Comparison of ENCODE assay signal across 20 cellular contexts in genomic region chr20:63051911-63052310, GRCh38. TPM values are rescaled to one million over a fixed set of nuclear protein-coding genes. Genes with fewer than 3 reads are reported as not detected.
DNase-seq lines count a peak whose midpoint lies in the region; ATAC-seq and TF ChIP-seq lines count a peak whose summit lies in the region.
"Had no signal": no experiment of that assay in that cellular context is flagged by ENCODE, and none has a peak within 500 bp of the region (broad histone marks: within the 10 kb centered on the region; RNA-seq: fewer than 3 reads in every experiment).

No MANE protein-coding gene starts in this region.

- no peak overlapping the region for H2BK5ac ChIP-seq in neuronal stem cell (ENCODE audit: low read length)

- H3K18ac ChIP-seq in neuronal stem cell (ENCODE audit: low read length) = no peak overlapping the region

- H3K36me3 ChIP-seq in left ventricle myocardium inferior = no peaks in the 10 kb centered on the region
- H3K36me3 ChIP-seq in RWPE2 (ENCODE audit: low read depth) = no peaks in the 10 kb centered on the region
- H3K36me3 ChIP-seq in neuronal stem cell (replicated peaks in 1 of 2; ENCODE audit: control insufficient read depth in 2 of 2, insufficient read depth in 2 of 2, low read length in 2 of 2) = no peaks in the 10 kb centered on the region
- H3K36me3 ChIP-seq in aorta (ENCODE audit: control insufficient read depth in 1 of 2, insufficient read depth in 2 of 2, low read length in 1 of 2) = no peaks in the 10 kb centered on the region
- H3K36me3 ChIP-seq: Peyer's patch had no signal

- H3K9me3 Mint-ChIP-seq in T-helper 2 cell treated with Interferon-gamma antibody and Interleukin-4, amounts not matched to agents 5 μg/mL and 100 μg/mL, for 36 hours = no peaks in the 10 kb centered on the region

- no peaks in the 10 kb centered on the region for H3K4me1 Mint-ChIP-seq in T-helper 2 cell treated with Interferon-gamma antibody and Interleukin-4, amounts not matched to agents 5 μg/mL and 100 μg/mL, for 36 hours (ENCODE audit: low read depth)
- H3K4me1 Mint-ChIP-seq: IgD-negative memory B cell had no signal

- H3K36me3 Mint-ChIP-seq in T-helper 2 cell treated with Interferon-gamma antibody and Interleukin-4, amounts not matched to agents 5 μg/mL and 100 μg/mL, for 36 hours (ENCODE audit: low read depth) = no peaks in the 10 kb centered on the region
- H3K36me3 Mint-ChIP-seq: IgD-negative memory B cell had no signal

- H3K4me3 Mint-ChIP-seq in T-helper 2 cell treated with Interferon-gamma antibody and Interleukin-4, amounts not matched to agents 5 μg/mL and 100 μg/mL, for 36 hours = no peak overlapping the region
- H3K4me3 Mint-ChIP-seq: GM23338, IgD-negative memory B cell had no signal

- no peak overlapping the region for H3K27ac ChIP-seq in left ventricle myocardium inferior (replicated peaks)
- H3K27ac ChIP-seq in RWPE2 (ENCODE audit: poor library complexity, severe bottlenecking) = no peak overlapping the region
- no peak overlapping the region for H3K27ac ChIP-seq in neuronal stem cell (replicated peaks; ENCODE audit: low read length)
- H3K27ac ChIP-seq in aorta (ENCODE audit: low read depth in 1 of 2, low read length in 2 of 2) = no peak overlapping the region
- H3K27ac ChIP-seq: Peyer's patch had no signal

- H3K4me1 ChIP-seq in left ventricle myocardium inferior = peaks cover 8% of the 10 kb centered on the region
- no peaks in the 10 kb centered on the region for H3K4me1 ChIP-seq in RWPE2 (ENCODE audit: insufficient read depth, poor library complexity, severe bottlenecking)
- peaks cover 17 to 18% of the 10 kb centered on the region in 2 donors for H3K4me1 ChIP-seq in neuronal stem cell (ENCODE audit: control insufficient read depth in 2 of 2, insufficient read depth in 1 of 2, low read depth in 1 of 2, low read length in 2 of 2)
- no peaks in the 10 kb centered on the region for H3K4me1 ChIP-seq in aorta (ENCODE audit: control insufficient read depth in 1 of 2, insufficient read depth in 2 of 2, low read length in 2 of 2)

- no peak for ATAC-seq in left cardiac atrium
- ATAC-seq in RWPE2 (ENCODE audit: low read depth) = no peak
- ATAC-seq in aorta (ENCODE audit: low FRiP score) = no peak
- ATAC-seq: GM23338, HCT116 had no signal

- no peak overlapping the region for H3K9ac ChIP-seq in neuronal stem cell (ENCODE audit: low read depth, low read length, poor library complexity)

- no CpG with 5 or more reads among the region's 11 CpGs for WGBS in neuronal stem cell (ENCODE audit: extremely low coverage in 2 of 2, insufficient read length in 2 of 2, insufficient replicate concordance in 1 of 2), 2 donors
- WGBS in aorta, 2 donors = 78 to 84% methylated on average over 10 to 11 of the region's 11 CpGs

- H3K4me3 ChIP-seq in left ventricle myocardium inferior = no peak overlapping the region
- H3K4me3 ChIP-seq in RWPE2 (ENCODE audit: severe bottlenecking) = no peak overlapping the region
- no peak overlapping the region for H3K4me3 ChIP-seq in neuronal stem cell (ENCODE audit: low read length in 2 of 2)
- H3K4me3 ChIP-seq in aorta (ENCODE audit: low read length in 2 of 2) = no peak overlapping the region
- H3K4me3 ChIP-seq: GM23338, Peyer's patch had no signal

- no peak overlapping the region for H4K91ac ChIP-seq in neuronal stem cell (ENCODE audit: low read depth, low read length, poor library complexity)

- no peak overlapping the region for H3K23ac ChIP-seq in neuronal stem cell (ENCODE audit: low read depth, low read length, poor library complexity)

- H2AFZ ChIP-seq in neuronal stem cell (ENCODE audit: low read length) = no peak overlapping the region
- H2AFZ ChIP-seq: GM23338 had no signal

- H2AK5ac ChIP-seq in neuronal stem cell (ENCODE audit: low read depth, low read length) = peak overlapping the region; percentile 12

- TF ChIP-seq CTCF in left ventricle myocardium inferior (IDR thresholded peaks at IDR 0.05; ENCODE audit: borderline replicate concordance) (no peak), RWPE2 (IDR thresholded peaks at IDR 0.05; ENCODE audit: poor library complexity, severe bottlenecking) (no peak)

- no peak overlapping the region for H2BK12ac ChIP-seq in neuronal stem cell (ENCODE audit: low read length)

- H3K4ac ChIP-seq in neuronal stem cell (ENCODE audit: low read length) = no peak overlapping the region

- H2BK120ac ChIP-seq in neuronal stem cell (ENCODE audit: low read depth, low read length) = no peak overlapping the region

- H3K9me3 ChIP-seq in left ventricle myocardium inferior (replicated peaks) (no peaks in the 10 kb centered on the region), RWPE2 (ENCODE audit: severe bottlenecking) (no peaks in the 10 kb centered on the region), neuronal stem cell (replicated peaks in 1 of 2; ENCODE audit: control insufficient read depth in 2 of 2, insufficient read depth in 1 of 2, low read depth in 1 of 2, low read length in 2 of 2) (peaks cover 4% of the 10 kb centered on the region in 2 donors), aorta (ENCODE audit: control insufficient read depth, low read length) (peaks cover 3% of the 10 kb centered on the region)
- H3K9me3 ChIP-seq: Peyer's patch had no signal

- DNase-seq in left cardiac atrium (peak; percentile 6), left ventricle myocardium inferior (no peak), RWPE2 (ENCODE audit: low spot score) (peak; percentile 82), neuronal stem cell (ENCODE audit: low spot score) (no peak), aorta (peak; percentile 21 to 68), NCI-H526 (lab: John Stamatoyannopoulos, UW) (no peak)
- DNase-seq in T-helper 2 cell treated with Interferon-gamma antibody and Interleukin-4, amounts not matched to agents 5 μg/mL and 100 μg/mL, for 36 hours (ENCODE audit: low spot score) = no peak
- DNase-seq: DMS53, GDM1, NCI-H1105, NCI-H146, NCI-H2029 treated with DMSO at 0.1 percent for 48 hours, NCI-H2171, NCI-H345, NCI-H524 treated with DMSO at 0.1 percent for 48 hours had no signal

- peaks cover 2% of the 10 kb centered on the region for H3K27me3 Mint-ChIP-seq in T-helper 2 cell treated with Interferon-gamma antibody and Interleukin-4, amounts not matched to agents 5 μg/mL and 100 μg/mL, for 36 hours (ENCODE audit: low read depth)

- no peak overlapping the region for H4K8ac ChIP-seq in neuronal stem cell (ENCODE audit: low read depth, low read length)

- H3K27me3 ChIP-seq in left ventricle myocardium inferior (ENCODE audit: low read depth) (peaks cover 88% of the 10 kb centered on the region), RWPE2 (ENCODE audit: insufficient read depth, poor library complexity, severe bottlenecking) (peaks cover 60% of the 10 kb centered on the region), neuronal stem cell (ENCODE audit: control insufficient read depth in 3 of 3, insufficient read depth in 3 of 3, low read depth in 1 of 3, low read length in 3 of 3) (peaks cover 0 to 16% (median 0%) of the 10 kb centered on the region in 3 experiments), aorta (ENCODE audit: control insufficient read depth in 1 of 2, insufficient read depth in 2 of 2, low read length in 1 of 2) (peaks cover 0 to 2% of the 10 kb centered on the region in 2 donors)
- H3K27me3 ChIP-seq: Peyer's patch had no signal

- H3K79me1 ChIP-seq in neuronal stem cell (ENCODE audit: low read depth, low read length) = no peaks in the 10 kb centered on the region

- no peak overlapping the region for H3K14ac ChIP-seq in neuronal stem cell (ENCODE audit: low read length)

- H3K4me2 ChIP-seq in neuronal stem cell (ENCODE audit: insufficient read depth, low read length, poor library complexity, severe bottlenecking) = no peak overlapping the region
- H3K4me2 ChIP-seq: GM23338 had no signal

- H3K27ac Mint-ChIP-seq in T-helper 2 cell treated with Interferon-gamma antibody and Interleukin-4, amounts not matched to agents 5 μg/mL and 100 μg/mL, for 36 hours = no peak overlapping the region
- H3K27ac Mint-ChIP-seq: GM23338, IgD-negative memory B cell had no signal

- no peak overlapping the region for H2BK15ac ChIP-seq in neuronal stem cell (ENCODE audit: low read length)

- intact Hi-C loops in left cardiac atrium (cut with DNase I) (no loop called here), left ventricle myocardium inferior (cut with micrococcal nuclease) (loop anchor here (10.0 kb wide), 1 partner anchor 123 kb away; no protein-coding TSS in a partner anchor), aorta (cut with DNase I) (loop anchor here in 1 of 2 donors (5.0 kb wide), 1 partner anchor 125 kb away; no protein-coding TSS in a partner anchor)

RNA-seq across cellular contexts. Expression of gene BHLHE23, which starts 45.1 kb away (rescaled TPM):
- not detected for total RNA-seq in left cardiac atrium
- total RNA-seq in left ventricle myocardium inferior = not detected
- not detected for polyA plus RNA-seq in neuronal stem cell (2013, experiment 1 of 2)
- polyA plus RNA-seq in neuronal stem cell (2013, experiment 2 of 2) = not detected
- not detected for total RNA-seq in aorta
- polyA plus RNA-seq in aorta = not detected
- total RNA-seq: OCI-LY7, Peyer's patch had no signal
- polyA plus RNA-seq: IgD-negative memory B cell had no signal

Comparison
In these comparisons a context has a peak if more than half of its experiments do, and no peak if none do; other contexts are left out.
1. DNase-seq: peak in left cardiac atrium (single experiment), RWPE2 (single experiment) and aorta (2 of 2); none in left ventricle myocardium inferior (single experiment), neuronal stem cell (single experiment), NCI-H526 (0 of 2) and T-helper 2 cell treated with Interferon-gamma antibody and Interleukin-4, amounts not matched to agents 5 μg/mL and 100 μg/mL, for 36 hours (single experiment).